8 cellular contexts compared by ENCODE assay signal in genomic region chr1:156146006-156146748, GRCh38. TPM values are rescaled to one million over a fixed set of nuclear protein-coding genes. Genes with fewer than 3 reads are reported as not detected.
A peak's percentile ranks its signal among the peaks of the same experiment; 100 is the strongest.
DNase-seq lines count a peak whose midpoint lies in the region; ATAC-seq and TF ChIP-seq lines count a peak whose summit lies in the region.

No MANE protein-coding gene starts in this region.

- no peaks in the 10 kb centered on the region for H3K36me3 Mint-ChIP-seq in natural killer cell treated with Interleukin-12 subunit alpha and Interleukin-12 subunit beta and Interleukin-15 and Interleukin-18, amount 100 ng/mL, for 72 hours

- DNase-seq in DMS153 treated with DMSO at 0.1 percent for 48 hours (lab: John Stamatoyannopoulos, UW; ENCODE audit: unreplicated experiment) = peak; percentile 97
- peak; percentile 96 for DNase-seq in HT1080 (ENCODE audit: low read depth)
- DNase-seq in NCI-H526 treated with DMSO at 0.1 percent for 48 hours (lab: John Stamatoyannopoulos, UW) = peak; percentile 95
- peak; percentile 39 for DNase-seq in activated T-cell treated with anti-CD3 and anti-CD28 coated beads for 24 hours (ENCODE audit: low read depth)
- DNase-seq in fibroblast of gingiva (ENCODE audit: low read depth) = peak; percentile 97
- no peak for DNase-seq in natural killer cell treated with Interleukin-12 subunit alpha and Interleukin-12 subunit beta and Interleukin-15 and Interleukin-18, amount 100 ng/mL, for 72 hours (ENCODE audit: low spot score)
- no peak for DNase-seq in vagina (ENCODE audit: extremely low spot score in 2 of 2)

- H3K36me3 ChIP-seq in vagina = no peaks in the 10 kb centered on the region

- H3K27me3 ChIP-seq in vagina = no peaks in the 10 kb centered on the region

- peaks cover 32% of the 10 kb centered on the region for H3K4me1 ChIP-seq in vagina

- H3K27me3 Mint-ChIP-seq in natural killer cell treated with Interleukin-12 subunit alpha and Interleukin-12 subunit beta and Interleukin-15 and Interleukin-18, amount 100 ng/mL, for 72 hours = peaks cover 0 to 5% of the 10 kb centered on the region in 2 donors

- peak overlapping the region; percentile 3 for H3K27ac ChIP-seq in vagina

- intact Hi-C loops in vagina (cut with DNase I) = loop anchor here (2.0 kb wide), 1 partner anchor 81 kb away; no protein-coding TSS in a partner anchor

- H3K27ac Mint-ChIP-seq in natural killer cell treated with Interleukin-12 subunit alpha and Interleukin-12 subunit beta and Interleukin-15 and Interleukin-18, amount 100 ng/mL, for 72 hours = peak overlapping the region; percentile 78 to 89

- no peaks in the 10 kb centered on the region for H3K9me3 Mint-ChIP-seq in natural killer cell treated with Interleukin-12 subunit alpha and Interleukin-12 subunit beta and Interleukin-15 and Interleukin-18, amount 100 ng/mL, for 72 hours

- H3K4me3 ChIP-seq in vagina = peak overlapping the region in 1 of 2 donors; percentile 18

- H3K4me1 Mint-ChIP-seq in natural killer cell treated with Interleukin-12 subunit alpha and Interleukin-12 subunit beta and Interleukin-15 and Interleukin-18, amount 100 ng/mL, for 72 hours (ENCODE audit: low read depth in 2 of 2) = peaks cover 27 to 32% of the 10 kb centered on the region in 2 donors

- no peak for TF ChIP-seq POLR2A in vagina (IDR thresholded peaks at IDR 0.05)

- H3K9me3 ChIP-seq in vagina = no peaks in the 10 kb centered on the region

- peak; percentile 69 to 75 for ATAC-seq in natural killer cell treated with Interleukin-12 subunit alpha and Interleukin-12 subunit beta and Interleukin-15 and Interleukin-18, amount 100 ng/mL, for 72 hours
- ATAC-seq in HG03457 (IDR thresholded peaks at IDR 0.05; ENCODE audit: unreplicated experiment) = no peak

- peak; percentile 41 to 73 (median 69) for TF ChIP-seq CTCF in vagina (IDR thresholded peaks at IDR 0.05)

- peak overlapping the region; percentile 77 for H3K4me3 Mint-ChIP-seq in natural killer cell treated with Interleukin-12 subunit alpha and Interleukin-12 subunit beta and Interleukin-15 and Interleukin-18, amount 100 ng/mL, for 72 hours

RNA-seq across cellular contexts. Expression of gene SEMA4A, which starts 7.2 kb away (rescaled TPM):
- total RNA-seq in HT1080 (2014; rRNA removed; shearing (Covaris generic)) = not detected in 2 replicates
- polyA plus RNA-seq in HT1080 (2015; cell fraction: cytosol; rRNA removed) = 0.06 TPM in 1 of 2 replicates, not detected in the other
- 0.14 TPM in 1 of 2 replicates, not detected in the other for polyA plus RNA-seq in HT1080 (2015; cell fraction: nucleus; rRNA removed)
- 10 to 100 TPM in 1 of 2 donors, 1 to 10 TPM in 1; 3.9 to 16.6 TPM for total RNA-seq in natural killer cell treated with Interleukin-12 subunit alpha and Interleukin-12 subunit beta and Interleukin-15 and Interleukin-18, amount 100 ng/mL, for 72 hours
- total RNA-seq in vagina = 18.7 TPM

RNA-seq across cellular contexts. Expression of gene LMNA, which starts 31.7 kb away (rescaled TPM):
- total RNA-seq in HT1080 (2014; rRNA removed; shearing (Covaris generic)) = 835 and 846 TPM in 2 replicates
- 456 and 481 TPM in 2 replicates for polyA plus RNA-seq in HT1080 (2015; cell fraction: cytosol; rRNA removed)
- polyA plus RNA-seq in HT1080 (2015; cell fraction: nucleus; rRNA removed) = 1,205 and 1,213 TPM in 2 replicates
- total RNA-seq in natural killer cell treated with Interleukin-12 subunit alpha and Interleukin-12 subunit beta and Interleukin-15 and Interleukin-18, amount 100 ng/mL, for 72 hours = 10 to 100 TPM; 21.4 to 67.6 TPM
- total RNA-seq in vagina = 436 TPM

RNA-seq across cellular contexts. Expression of gene SLC25A44, which starts 47.7 kb away (rescaled TPM):
- 21.4 and 28.6 TPM in 2 replicates for total RNA-seq in HT1080 (2014; rRNA removed; shearing (Covaris generic))
- polyA plus RNA-seq in HT1080 (2015; cell fraction: cytosol; rRNA removed) = 23.3 and 24.0 TPM in 2 replicates
- polyA plus RNA-seq in HT1080 (2015; cell fraction: nucleus; rRNA removed) = 19.8 and 22.3 TPM in 2 replicates
- total RNA-seq in natural killer cell treated with Interleukin-12 subunit alpha and Interleukin-12 subunit beta and Interleukin-15 and Interleukin-18, amount 100 ng/mL, for 72 hours = 10 to 100 TPM; 54.4 to 56.6 TPM
- total RNA-seq in vagina = 14.0 TPM

Comparison
In these comparisons a context has a peak if more than half of its experiments do, and no peak if none do; other contexts are left out.
1. DNase-seq: peak in DMS153 treated with DMSO at 0.1 percent for 48 hours (single experiment), HT1080 (single experiment), NCI-H526 treated with DMSO at 0.1 percent for 48 hours (single experiment), activated T-cell treated with anti-CD3 and anti-CD28 coated beads for 24 hours (single experiment) and fibroblast of gingiva (single experiment); none in natural killer cell treated with Interleukin-12 subunit alpha and Interleukin-12 subunit beta and Interleukin-15 and Interleukin-18, amount 100 ng/mL, for 72 hours (single experiment) and vagina (0 of 2).